ENCODE assay signal across 7 cellular contexts in genomic region chr5:115831163-115831768, GRCh38.
A peak's percentile ranks its signal among the peaks of the same experiment; 100 is the strongest.
DNase-seq lines count a peak whose midpoint lies in the region; ATAC-seq, FAIRE-seq and TF ChIP-seq lines count a peak whose summit lies in the region.

No MANE protein-coding gene starts in this region.

- H3K4me1 Mint-ChIP-seq in nephron progenitor cell: no peaks in the 10 kb centered on the region

- DNase-seq in D721Med (ENCODE audit: insufficient read length, low spot score) (no peak), RKO (ENCODE audit: low spot score) (peak; percentile 29), erythroblast (lab: John Stamatoyannopoulos, UW) (peak; percentile 42 to 64), nephron progenitor cell (peak; percentile 26), NCI-H226 (no peak)

- no peak overlapping the region for H3K27ac Mint-ChIP-seq in nephron progenitor cell

- no peak overlapping the region for H3K4me3 Mint-ChIP-seq in nephron progenitor cell

- ATAC-seq in GM18519 (IDR thresholded peaks at IDR 0.05; ENCODE audit: low FRiP score, unreplicated experiment) (peak; percentile 71), HG03039 (IDR thresholded peaks at IDR 0.05; ENCODE audit: unreplicated experiment) (peak; percentile 84)

- TF ChIP-seq CTCF in D721Med (IDR thresholded peaks at IDR 0.05; ENCODE audit: insufficient read depth, missing control alignments) (peak; percentile 70), nephron progenitor cell (IDR thresholded peaks at IDR 0.05) (peak; percentile 78)

- FAIRE-seq in D721Med (lab: Jason Lieb, UNC): peak; percentile 25

- peaks cover 46% of the 10 kb centered on the region for H3K36me3 Mint-ChIP-seq in nephron progenitor cell (ENCODE audit: low read depth)

- peaks cover 11% of the 10 kb centered on the region for H3K9me3 Mint-ChIP-seq in nephron progenitor cell

- no peaks in the 10 kb centered on the region for H3K27me3 Mint-ChIP-seq in nephron progenitor cell (ENCODE audit: low read depth, poor library complexity)

- no peak for TF ChIP-seq POLR2A in erythroblast (IDR thresholded peaks at IDR 0.05; ENCODE audit: low read length)

Comparison
In these comparisons a context has a peak if more than half of its experiments do, and no peak if none do; other contexts are left out.
1. DNase-seq: peak in RKO (single experiment), erythroblast (2 of 2) and nephron progenitor cell (single experiment); none in D721Med (single experiment) and NCI-H226 (single experiment).